14 cellular contexts compared by ENCODE assay signal in genomic region chr3:72307438-72308105, GRCh38.
DNase-seq lines count a peak whose midpoint lies in the region; ATAC-seq and TF ChIP-seq lines count a peak whose summit lies in the region.
"Had no signal": no experiment of that assay in that cellular context is flagged by ENCODE, and none has a peak within 500 bp of the region (broad histone marks: within the 10 kb centered on the region; RNA-seq: fewer than 3 reads in every experiment).

No MANE protein-coding gene starts in this region.

- no peak overlapping the region for H3K4me3 ChIP-seq in astrocyte of the spinal cord (ENCODE audit: low read depth, low read length)
- no peak overlapping the region for H3K4me3 ChIP-seq in prostate gland
- H3K4me3 ChIP-seq: GM12878, PC-9, SJCRH30 had no signal

- TF ChIP-seq CTCF in C4-2B (conservative IDR thresholded peaks at IDR 0.05): no peak
- no peak for TF ChIP-seq CTCF in astrocyte of the spinal cord (IDR thresholded peaks at IDR 0.05; ENCODE audit: low read depth, low read length)
- TF ChIP-seq CTCF in prostate gland (IDR thresholded peaks at IDR 0.05): no peak

- TF ChIP-seq POLR2A in prostate gland (IDR thresholded peaks at IDR 0.05): no peak

- intact Hi-C loops in prostate gland (cut with DNase I) (no loop called here), cardiac septum (cut with DNase I) (no loop called here)

- 77% methylated on average over 7 of the region's 7 CpGs for WGBS in prostate gland

- ATAC-seq in left lobe of liver: peak; percentile 41
- ATAC-seq in GM21423 (IDR thresholded peaks at IDR 0.05; ENCODE audit: unreplicated experiment): no peak
- ATAC-seq in HG02884 (IDR thresholded peaks at IDR 0.05; ENCODE audit: unreplicated experiment): no peak
- ATAC-seq: GM12878 had no signal

- in situ Hi-C loops in astrocyte of the spinal cord (cut with HindIII; ENCODE audit: low sequenced_read_pairs): no loop called here

- peak; percentile 10 for DNase-seq in astrocyte of the spinal cord (ENCODE audit: low read depth, low spot score)
- DNase-seq in left lobe of liver (ENCODE audit: low spot score): no peak
- no peak for DNase-seq in prostate gland (ENCODE audit: low spot score)
- DNase-seq in NCI-H2171 treated with DMSO at 0.1 percent for 48 hours (lab: John Stamatoyannopoulos, UW): no peak
- no peak for DNase-seq in cardiac septum (ENCODE audit: low spot score)
- DNase-seq: HFFc6, NCI-H1930, PC-9, SJCRH30 had no signal

- H3K36me3 ChIP-seq in prostate gland: no peaks in the 10 kb centered on the region
- H3K36me3 ChIP-seq: SJCRH30 had no signal

- H3K27ac ChIP-seq in C4-2B (peak overlapping the region; percentile 78), prostate gland (peak overlapping the region; percentile 68 to 81)
- H3K27ac ChIP-seq: PC-9, RWPE1, SJCRH30 had no signal

- H3K4me1 ChIP-seq in prostate gland (replicated peaks): peaks cover 16% of the 10 kb centered on the region

- H3K27me3 ChIP-seq in prostate gland (replicated peaks; ENCODE audit: insufficient read depth): no peaks in the 10 kb centered on the region
- H3K27me3 ChIP-seq: SJCRH30 had no signal

- H3K9me3 ChIP-seq in prostate gland: no peaks in the 10 kb centered on the region
- H3K9me3 ChIP-seq: SJCRH30 had no signal
